ENCODE assay signal across 11 cellular contexts in the genomic region with DNA sequence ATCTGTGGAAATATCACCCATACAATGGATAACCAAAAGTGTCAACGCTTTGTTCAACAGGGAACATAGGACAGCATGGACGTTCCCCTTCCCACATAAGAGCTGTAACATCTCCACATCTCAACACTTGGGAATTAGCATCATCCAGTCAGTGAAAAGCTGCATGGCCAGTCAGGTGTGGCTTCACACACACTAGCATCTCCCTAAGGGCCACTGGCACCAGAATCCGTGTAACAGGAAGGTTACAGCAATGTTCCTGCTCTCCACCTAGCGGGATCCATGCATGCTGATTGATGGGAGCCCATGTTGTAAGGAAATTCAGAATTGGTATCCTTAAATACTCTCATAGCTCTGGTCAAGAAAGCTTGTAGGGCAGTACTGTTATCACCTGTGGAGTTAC.
"Had no signal": no experiment of that assay in that cellular context is flagged by ENCODE, and none has a peak within 500 bp of the region (broad histone marks: within the 10 kb centered on the region; RNA-seq: fewer than 3 reads in every experiment).

No MANE protein-coding gene starts in this region.

- DNase-seq: GM23248, GOT3, H7, H9, HCEC 1CT, HFFc6 had no signal

- H3K36me3 ChIP-seq: HAP-1 had no signal

- H3K27ac ChIP-seq: GM23248 had no signal

- H3K4me3 ChIP-seq: GM23248, GM23338, HAP-1 had no signal

- FAIRE-seq: H1, H54 had no signal

- ATAC-seq: GM23338, HCT116 had no signal
